8 cellular contexts compared by ENCODE assay signal in the genomic region with DNA sequence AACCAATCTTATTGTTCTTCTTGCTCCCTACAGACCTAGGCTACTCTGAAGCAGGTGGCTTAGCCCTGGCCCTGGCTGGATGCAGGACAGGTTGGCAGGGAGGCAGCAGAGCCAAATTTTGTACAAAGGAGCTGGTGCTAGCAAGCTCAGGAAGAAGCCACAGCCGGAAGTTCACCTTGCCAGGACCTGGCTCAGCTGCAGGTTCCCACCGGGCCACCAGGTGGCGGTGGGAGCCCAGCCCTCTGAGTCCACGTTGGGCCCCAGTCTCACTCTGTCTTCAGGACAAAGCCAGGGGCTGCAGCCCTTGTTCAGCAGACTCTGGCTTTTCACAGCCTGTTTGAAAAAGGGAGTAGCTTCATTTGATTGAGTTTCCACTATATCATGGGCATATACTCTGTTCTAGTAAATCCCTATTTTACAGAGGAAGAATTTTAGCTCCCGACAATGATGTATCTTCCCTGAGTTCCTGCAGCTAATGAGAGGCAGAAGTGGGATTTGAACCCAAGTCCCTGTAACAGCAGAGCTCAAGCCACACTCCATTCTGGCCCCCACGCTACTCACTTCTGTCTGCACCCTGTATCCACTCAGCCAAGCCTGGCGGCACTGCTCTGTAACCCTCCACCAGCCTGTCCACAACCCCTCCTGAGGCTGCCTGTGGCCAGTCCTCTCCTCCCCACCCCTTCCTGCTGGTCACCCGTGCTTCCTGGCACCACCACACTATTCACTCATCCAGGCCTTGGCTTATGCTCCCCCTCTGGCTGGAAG. TPM values are rescaled to one million over a fixed set of nuclear protein-coding genes. Genes with fewer than 3 reads are reported as not detected.
DNase-seq lines count a peak whose midpoint lies in the region; ATAC-seq lines count a peak whose summit lies in the region.

No MANE protein-coding gene starts in this region.

- ATAC-seq in GM19397 (IDR thresholded peaks at IDR 0.05; ENCODE audit: unreplicated experiment), result peak; percentile 32
- peak; percentile 52 for ATAC-seq in effector memory CD8-positive, alpha-beta T cell (replicated peaks)

- peak overlapping the region; percentile 29 to 39 for H3K4ac ChIP-seq in mesenchymal stem cell (ENCODE audit: low read depth in 1 of 2, low read length in 2 of 2)

- WGBS in mesenchymal stem cell, result 38% methylated on average over 8 of the region's 8 CpGs

- no peaks in the 10 kb centered on the region for H3K9me3 Mint-ChIP-seq in effector memory CD8-positive, alpha-beta T cell

- H2AK5ac ChIP-seq in mesenchymal stem cell (ENCODE audit: low read length, severe bottlenecking), result peak overlapping the region; percentile 77

- H3K4me2 ChIP-seq in BLaER1, result peak overlapping the region; percentile 19
- H3K4me2 ChIP-seq in mesenchymal stem cell (ENCODE audit: low read length, poor library complexity, severe bottlenecking), result no peak overlapping the region

- H3K27ac Mint-ChIP-seq in effector memory CD8-positive, alpha-beta T cell, result peak overlapping the region in 1 of 2 donors; percentile 66

- H3K27me3 Mint-ChIP-seq in effector memory CD8-positive, alpha-beta T cell, result no peaks in the 10 kb centered on the region

- H2BK15ac ChIP-seq in mesenchymal stem cell (ENCODE audit: low read depth, poor library complexity, severe bottlenecking), result no peak overlapping the region

- peak overlapping the region; percentile 57 for H4K91ac ChIP-seq in mesenchymal stem cell (ENCODE audit: low read length)

- peak overlapping the region; percentile 29 for H4K8ac ChIP-seq in mesenchymal stem cell (ENCODE audit: low read length)

- H3K4me1 ChIP-seq in BLaER1 (peaks cover 50% of the 10 kb centered on the region), HUES6 (ENCODE audit: control insufficient read depth, insufficient read depth, low read length) (peaks cover 30% of the 10 kb centered on the region), mesenchymal stem cell (ENCODE audit: control insufficient read depth, insufficient read depth, low read depth, low read length) (peaks cover 13% of the 10 kb centered on the region)

- H3K4me3 Mint-ChIP-seq in effector memory CD8-positive, alpha-beta T cell, result peak overlapping the region in 1 of 2 donors; percentile 29

- no peak overlapping the region for H2BK120ac ChIP-seq in mesenchymal stem cell (ENCODE audit: low read depth, low read length)

- no peak overlapping the region for H3K4me3 ChIP-seq in BLaER1
- H3K4me3 ChIP-seq in HUES6 (ENCODE audit: low read depth, low read length), result no peak overlapping the region
- H3K4me3 ChIP-seq in mesenchymal stem cell (ENCODE audit: insufficient read depth in 1 of 2, low read depth in 1 of 2, low read length in 2 of 2), result no peak overlapping the region

- no peak overlapping the region for H3K14ac ChIP-seq in mesenchymal stem cell (ENCODE audit: low read length in 2 of 2)

- H3K9ac ChIP-seq in BLaER1 (0 out of 2 replicates have a peak overlapping the region, but pooled peaks have one; percentile 6), HUES6 (ENCODE audit: low read length) (peak overlapping the region; percentile 40), mesenchymal stem cell (ENCODE audit: low read length) (peak overlapping the region; percentile 35)

- peak overlapping the region; percentile 3 to 55 for H2BK12ac ChIP-seq in mesenchymal stem cell (ENCODE audit: low read length in 2 of 2)

- H3K18ac ChIP-seq in mesenchymal stem cell (ENCODE audit: low read depth in 1 of 2, low read length in 2 of 2), result peak overlapping the region in 1 of 2 experiments; percentile 42

- peaks cover 13% of the 10 kb centered on the region for H4K20me1 ChIP-seq in BLaER1

- peaks cover 18% of the 10 kb centered on the region for H3K36me3 Mint-ChIP-seq in effector memory CD8-positive, alpha-beta T cell (ENCODE audit: insufficient read depth)

- H3K27ac ChIP-seq in BLaER1 (peak overlapping the region; percentile 68), HUES6 (ENCODE audit: low read depth, low read length) (no peak overlapping the region; the same call in 1 of the 2 replicates), mesenchymal stem cell (ENCODE audit: low read length, poor library complexity, severe bottlenecking) (peak overlapping the region; percentile 30)

- no peak overlapping the region for H3K23ac ChIP-seq in mesenchymal stem cell (ENCODE audit: low read length in 2 of 2)

- no peak overlapping the region for H2BK5ac ChIP-seq in mesenchymal stem cell (ENCODE audit: low read depth, low read length, poor library complexity, severe bottlenecking)

- H3K27me3 ChIP-seq in BLaER1, result no peaks in the 10 kb centered on the region
- H3K27me3 ChIP-seq in HUES6 (ENCODE audit: control insufficient read depth, insufficient read depth, low read length), result no peaks in the 10 kb centered on the region
- no peaks in the 10 kb centered on the region for H3K27me3 ChIP-seq in mesenchymal stem cell (ENCODE audit: control insufficient read depth in 1 of 2, insufficient read depth in 1 of 2, low read length in 2 of 2)

- H2AFZ ChIP-seq in mesenchymal stem cell (ENCODE audit: low read depth, low read length), result peak overlapping the region; percentile 18

- peaks cover 30% of the 10 kb centered on the region in 2 donors for H3K4me1 Mint-ChIP-seq in effector memory CD8-positive, alpha-beta T cell (ENCODE audit: low read depth in 2 of 2)

- peaks cover 26% of the 10 kb centered on the region; the same call in 1 of the 2 replicates for H3K36me3 ChIP-seq in BLaER1
- H3K36me3 ChIP-seq in HUES6 (ENCODE audit: control insufficient read depth, insufficient read depth, low read length), result peaks cover 20% of the 10 kb centered on the region
- peaks cover 18 to 25% of the 10 kb centered on the region in 2 experiments for H3K36me3 ChIP-seq in mesenchymal stem cell (ENCODE audit: control insufficient read depth in 1 of 2, insufficient read depth in 2 of 2, low read depth in 1 of 2, low read length in 2 of 2)

- peak; percentile 66 to 68 for DNase-seq in NOMO-1 (lab: John Stamatoyannopoulos, UW; ENCODE audit: unreplicated experiment in 2 of 2)
- peak; percentile 58 to 60 (median 59) for DNase-seq in activated CD8-positive, alpha-beta memory T cell treated with anti-CD3 and anti-CD28 coated beads for 48 hours (ENCODE audit: low read depth in 2 of 3, low spot score in 2 of 3)
- peak; percentile 74 to 84 (median 82) for DNase-seq in effector memory CD8-positive, alpha-beta T cell
- DNase-seq in mesenchymal stem cell, result peak; percentile 77
- DNase-seq in stimulated activated CD8-positive, alpha-beta memory T cell treated with anti-CD3 and anti-CD28 coated beads, Interleukin-15, amount 100 ng/mL, for 24 hours (ENCODE audit: low read depth), result peak; percentile 55

- H3K79me1 ChIP-seq in mesenchymal stem cell (replicated peaks; ENCODE audit: low read length, poor library complexity, severe bottlenecking), result peaks cover 2% of the 10 kb centered on the region

- no peaks in the 10 kb centered on the region for H3K9me3 ChIP-seq in BLaER1
- H3K9me3 ChIP-seq in HUES6 (ENCODE audit: control insufficient read depth, insufficient read depth, low read depth, low read length), result no peaks in the 10 kb centered on the region
- H3K9me3 ChIP-seq in mesenchymal stem cell (ENCODE audit: control insufficient read depth, low read length), result no peaks in the 10 kb centered on the region

RNA-seq across cellular contexts. Expression of gene TKFC, which starts 3.3 kb away (rescaled TPM):
- 9.3 TPM for polyA plus RNA-seq in mesenchymal stem cell (2013, experiment 1 of 2)
- 9.6 TPM for polyA plus RNA-seq in mesenchymal stem cell (2013, experiment 2 of 2)

RNA-seq across cellular contexts. Expression of gene DDB1, which starts 3.4 kb away (rescaled TPM):
- 93.9 TPM for polyA plus RNA-seq in mesenchymal stem cell (2013, experiment 1 of 2)
- polyA plus RNA-seq in mesenchymal stem cell (2013, experiment 2 of 2), result 91.2 TPM

RNA-seq across cellular contexts. Expression of gene CYB561A3, which starts 25.3 kb away (rescaled TPM):
- 33.2 TPM for polyA plus RNA-seq in mesenchymal stem cell (2013, experiment 1 of 2)
- 32.4 TPM for polyA plus RNA-seq in mesenchymal stem cell (2013, experiment 2 of 2)

RNA-seq across cellular contexts. Expression of gene TMEM138, which starts 25.8 kb away (rescaled TPM):
- 68.7 TPM for polyA plus RNA-seq in mesenchymal stem cell (2013, experiment 1 of 2)
- polyA plus RNA-seq in mesenchymal stem cell (2013, experiment 2 of 2), result 67.7 TPM

RNA-seq across cellular contexts. Expression of gene VWCE, which starts 41.2 kb away (rescaled TPM):
- polyA plus RNA-seq in mesenchymal stem cell (2013, experiment 1 of 2), result 0.65 TPM
- polyA plus RNA-seq in mesenchymal stem cell (2013, experiment 2 of 2), result 0.58 TPM
